Comparison of ENCODE assay signal across 15 cellular contexts in genomic region chr3:194908972-194909371, GRCh38.
"Had no signal": no experiment of that assay in that cellular context is flagged by ENCODE, and none has a peak within 500 bp of the region (broad histone marks: within the 10 kb centered on the region; RNA-seq: fewer than 3 reads in every experiment).

No MANE protein-coding gene starts in this region.

- H3K4me1 ChIP-seq: adrenal gland, breast epithelium had no signal

- H3K27ac Mint-ChIP-seq: activated CD4-positive, alpha-beta T cell treated with anti-CD3 and anti-CD28 coated beads for 36 hours; activated naive CD4-positive, alpha-beta T cell treated with anti-CD3 and anti-CD28 coated beads, Interleukin-2, amount 50 U/mL, for 72 hours; mesothelial cell of epicardium; stimulated activated naive CD8-positive, alpha-beta T cell treated with anti-CD3 and anti-CD28 coated beads, Interleukin-15, Interleukin-2, amounts not matched to agents 100 ng/mL and 50 ng/mL, for 24 hours; WTC11 had no signal

- H3K4me3 Mint-ChIP-seq: activated CD4-positive, alpha-beta T cell treated with anti-CD3 and anti-CD28 coated beads for 36 hours; mesothelial cell of epicardium; nephron; stimulated activated naive CD8-positive, alpha-beta T cell treated with anti-CD3 and anti-CD28 coated beads, Interleukin-15, Interleukin-2, amounts not matched to agents 100 ng/mL and 50 ng/mL, for 24 hours; WTC11 had no signal

- H3K36me3 Mint-ChIP-seq: mesothelial cell of epicardium had no signal

- H3K36me3 ChIP-seq: adrenal gland, breast epithelium, tibial nerve had no signal

- ATAC-seq: activated CD4-positive, alpha-beta T cell treated with anti-CD3 and anti-CD28 coated beads for 36 hours; activated naive CD4-positive, alpha-beta T cell treated with anti-CD3 and anti-CD28 coated beads, Interleukin-2, amount 50 U/mL, for 72 hours; WTC11 had no signal

- H3K9me3 ChIP-seq: adrenal gland, breast epithelium, tibial nerve had no signal

- H3K4me3 ChIP-seq: adrenal gland, breast epithelium, dorsolateral prefrontal cortex, tibial nerve had no signal

- DNase-seq: activated CD4-positive, alpha-beta T cell treated with anti-CD3 and anti-CD28 coated beads for 36 hours; activated CD4-positive, alpha-beta T cell treated with anti-CD3 and anti-CD28 coated beads, Interleukin-2, amount 50 U/mL, for 48 hours; activated gamma-delta T cell; adrenal gland; dorsolateral prefrontal cortex; occipital lobe; posterior cingulate gyrus; retina had no signal

- H3K9me3 Mint-ChIP-seq: activated naive CD4-positive, alpha-beta T cell treated with anti-CD3 and anti-CD28 coated beads, Interleukin-2, amount 50 U/mL, for 72 hours; stimulated activated naive CD8-positive, alpha-beta T cell treated with anti-CD3 and anti-CD28 coated beads, Interleukin-15, Interleukin-2, amounts not matched to agents 100 ng/mL and 50 ng/mL, for 24 hours had no signal

- H3K4me1 Mint-ChIP-seq: WTC11 had no signal

- H3K27me3 ChIP-seq: adrenal gland, breast epithelium, tibial nerve had no signal

- H3K27ac ChIP-seq: adrenal gland, breast epithelium, dorsolateral prefrontal cortex, tibial nerve had no signal
